Comparison of ENCODE assay signal across 28 cellular contexts in genomic region chr19:7823902-7824301, GRCh38.
"Had no signal": no experiment of that assay in that cellular context is flagged by ENCODE, and none has a peak within 500 bp of the region (broad histone marks: within the 10 kb centered on the region; RNA-seq: fewer than 3 reads in every experiment).

No MANE protein-coding gene starts in this region.

- H3K4me3 ChIP-seq: left lung, lower lobe of right lung, prostate gland, smooth muscle cell, tibial nerve had no signal

- H3K9me3 Mint-ChIP-seq: activated T-cell treated with anti-CD3 and anti-CD28 coated beads, Interleukin-2, amount 50 U/mL, for 24 hours; endodermal cell; natural killer cell; stimulated activated naive B cell treated with anti-CD40 and anti-IgM and Interleukin-4, amounts not matched to agents 10 μg/mL and 1 μg/mL and 100 μg/mL, for 72 hours had no signal

- H3K4me1 Mint-ChIP-seq: endodermal cell had no signal

- ATAC-seq: esophagus mucosa; left lung; lower lobe of right lung; natural killer cell; stimulated activated naive B cell treated with anti-CD40 and anti-IgM and Interleukin-4, amounts not matched to agents 10 μg/mL and 1 μg/mL and 100 μg/mL, for 72 hours; T-helper 17 cell had no signal

- H3K27ac ChIP-seq: brain microvascular endothelial cell, left lung, lower lobe of right lung, prostate gland, tibial nerve, WERI-Rb-1 had no signal

- FAIRE-seq: astrocyte, frontal cortex, islet of Langerhans had no signal

- H3K4me2 ChIP-seq: smooth muscle cell had no signal

- H3K36me3 Mint-ChIP-seq: activated naive CD4-positive, alpha-beta T cell treated with anti-CD3 and anti-CD28 coated beads, Interleukin-2, amount 10 ng/mL, durations not matched to agents 7 days and 5 days; activated naive CD8-positive, alpha-beta T cell treated with anti-CD3 and anti-CD28 coated beads, Interleukin-2, amount 10 ng/mL, durations not matched to agents 7 days and 5 days; natural killer cell; stimulated activated naive B cell treated with anti-CD40 and anti-IgM and Interleukin-4, amounts not matched to agents 10 μg/mL and 1 μg/mL and 100 μg/mL, for 72 hours had no signal

- H3K27ac Mint-ChIP-seq: activated CD4-positive, alpha-beta memory T cell treated with anti-CD3 and anti-CD28 coated beads, Interleukin-2, amount 10 ng/mL, durations not matched to agents 7 days and 5 days; activated CD4-positive, alpha-beta T cell treated with anti-CD3 and anti-CD28 coated beads, Interleukin-2, amount 10 ng/mL, durations not matched to agents 7 days and 5 days; activated naive CD4-positive, alpha-beta T cell treated with anti-CD3 and anti-CD28 coated beads, Interleukin-2, amount 10 ng/mL, durations not matched to agents 7 days and 5 days; activated naive CD8-positive, alpha-beta T cell treated with anti-CD3 and anti-CD28 coated beads, Interleukin-2, amount 10 ng/mL, durations not matched to agents 7 days and 5 days; activated T-cell treated with anti-CD3 and anti-CD28 coated beads, Interleukin-2, amount 50 U/mL, for 24 hours; endodermal cell; natural killer cell; stimulated activated naive B cell treated with anti-CD40 and anti-IgM and Interleukin-4, amounts not matched to agents 10 μg/mL and 1 μg/mL and 100 μg/mL, for 72 hours had no signal

- H3K36me3 ChIP-seq: brain microvascular endothelial cell, left lung, lower lobe of right lung, prostate gland, tibial nerve, WERI-Rb-1 had no signal

- H3K9me3 ChIP-seq: lower lobe of right lung, prostate gland had no signal

- H3K4me3 Mint-ChIP-seq: activated CD4-positive, alpha-beta memory T cell treated with anti-CD3 and anti-CD28 coated beads, Interleukin-2, amount 10 ng/mL, durations not matched to agents 7 days and 5 days; activated CD4-positive, alpha-beta T cell treated with anti-CD3 and anti-CD28 coated beads, Interleukin-2, amount 10 ng/mL, durations not matched to agents 7 days and 5 days; activated naive CD4-positive, alpha-beta T cell treated with anti-CD3 and anti-CD28 coated beads, Interleukin-2, amount 10 ng/mL, durations not matched to agents 7 days and 5 days; activated naive CD8-positive, alpha-beta T cell treated with anti-CD3 and anti-CD28 coated beads, Interleukin-2, amount 10 ng/mL, durations not matched to agents 7 days and 5 days; activated T-cell treated with anti-CD3 and anti-CD28 coated beads, Interleukin-2, amount 50 U/mL, for 24 hours; endodermal cell; natural killer cell; stimulated activated naive B cell treated with anti-CD40 and anti-IgM and Interleukin-4, amounts not matched to agents 10 μg/mL and 1 μg/mL and 100 μg/mL, for 72 hours; T-helper 17 cell had no signal

- H3K4me1 ChIP-seq: prostate gland had no signal

- DNase-seq: activated CD4-positive, alpha-beta memory T cell treated with anti-CD3 and anti-CD28 coated beads, Interleukin-2, amount 10 ng/mL, durations not matched to agents 7 days and 5 days; activated CD4-positive, alpha-beta T cell treated with anti-CD3 and anti-CD28 coated beads, Interleukin-2, amount 10 ng/mL, durations not matched to agents 7 days and 5 days; activated CD4-positive, CD25-positive, alpha-beta regulatory T cell treated with anti-CD3 and anti-CD28 coated beads, Interleukin-2, amount 50 U/mL, for 72 hours; activated CD8-positive, alpha-beta memory T cell treated with anti-CD3 and anti-CD28 coated beads, Interleukin-2, amount 50 U/mL, for 48 hours; activated gamma-delta T cell; activated naive CD4-positive, alpha-beta T cell treated with anti-CD3 and anti-CD28 coated beads, Interleukin-2, amount 10 ng/mL, durations not matched to agents 7 days and 5 days; activated naive CD8-positive, alpha-beta T cell treated with anti-CD3 and anti-CD28 coated beads, Interleukin-2, amount 10 ng/mL, durations not matched to agents 7 days and 5 days; activated T-cell treated with anti-CD3 and anti-CD28 coated beads, Interleukin-2, amount 50 U/mL, for 24 hours; brain microvascular endothelial cell; central memory CD4-positive, alpha-beta T cell; endodermal cell; left lung; lower lobe of right lung; mesendoderm; natural killer cell; stimulated activated CD4-positive, alpha-beta T cell treated with anti-CD3 and anti-CD28 coated beads, Interleukin-15, amount 100 ng/mL, for 24 hours; stimulated activated CD4-positive, alpha-beta T cell treated with anti-CD3 and anti-CD28 coated beads, Interleukin-2, amount 100 ng/mL, for 24 hours; stimulated activated naive B cell treated with anti-CD40 and anti-IgM and Interleukin-4, amounts not matched to agents 10 μg/mL and 1 μg/mL and 100 μg/mL, for 72 hours; T-helper 17 cell; T1000; WERI-Rb-1 had no signal
